In genomic region chr11:120182790-120183491, GRCh38 we compare ENCODE assay signal across 1 cellular context.
TF ChIP-seq lines count a peak whose summit lies in the region.

No MANE protein-coding gene starts in this region.

TF ChIP-seq in K562, 482 proteins besides CTCF, POLR2A, EP300 and RAD21 (continued from another document):
- no peak for TF ChIP-seq HDAC6 (IDR thresholded peaks at IDR 0.05; ENCODE audit: low read depth, low read length)
- no peak for TF ChIP-seq SMARCE1 (IDR thresholded peaks at IDR 0.05)
- no peak for TF ChIP-seq BCLAF1 (IDR thresholded peaks at IDR 0.05; ENCODE audit: borderline replicate concordance in 1 of 2, control insufficient read depth in 1 of 2, low read depth in 2 of 2, low read length in 1 of 2)
- no peak for TF ChIP-seq ELF4 (CRISPR knock-in tag; IDR thresholded peaks at IDR 0.05)
- no peak for TF ChIP-seq MYBL2 (IDR thresholded peaks at IDR 0.05; ENCODE audit: low read depth)
- no peak for TF ChIP-seq MYBL2 (CRISPR knock-in tag; IDR thresholded peaks at IDR 0.05; ENCODE audit: borderline replicate concordance)
- TF ChIP-seq TCF7L2 (IDR thresholded peaks at IDR 0.05; ENCODE audit: low read depth, low read length) = no peak
- TF ChIP-seq ZNF3 (CRISPR knock-in tag; IDR thresholded peaks at IDR 0.05) = no peak
- TF ChIP-seq ESRRA (IDR thresholded peaks at IDR 0.05; ENCODE audit: borderline replicate concordance, low read depth) = peak; percentile 38; the same call in 1 of the 2 replicates
- no peak for TF ChIP-seq HCFC1 (IDR thresholded peaks at IDR 0.05; ENCODE audit: low read depth, low read length)
- no peak for TF ChIP-seq ZNF184 (CRISPR knock-in tag; IDR thresholded peaks at IDR 0.05)
- 0 out of 2 replicates have a peak, but pooled peaks have one; percentile 54 for TF ChIP-seq THRB (CRISPR knock-in tag; conservative IDR thresholded peaks at IDR 0.05)
- no peak for TF ChIP-seq ZNF830 (CRISPR knock-in tag; IDR thresholded peaks at IDR 0.05)
- TF ChIP-seq ZBTB26 (CRISPR knock-in tag; IDR thresholded peaks at IDR 0.05) = peak; percentile 59; the same call in 1 of the 2 replicates
- no peak for TF ChIP-seq GABPB1 (CRISPR knock-in tag; IDR thresholded peaks at IDR 0.05)
- TF ChIP-seq C11orf30 (IDR thresholded peaks at IDR 0.05; ENCODE audit: low read depth) = no peak
- TF ChIP-seq RAD51 (IDR thresholded peaks at IDR 0.05; ENCODE audit: borderline replicate concordance, low read depth) = no peak
